In genomic region chr20:55881204-55881603, GRCh38 we compare ENCODE assay signal across 18 cellular contexts.
DNase-seq lines count a peak whose midpoint lies in the region; ATAC-seq, FAIRE-seq and TF ChIP-seq lines count a peak whose summit lies in the region.
"Had no signal": no experiment of that assay in that cellular context is flagged by ENCODE, and none has a peak within 500 bp of the region (broad histone marks: within the 10 kb centered on the region; RNA-seq: fewer than 3 reads in every experiment).

No MANE protein-coding gene starts in this region.

- no peaks in the 10 kb centered on the region for H3K27me3 ChIP-seq in HUES48 (ENCODE audit: control insufficient read depth, insufficient read depth, low read length)
- no peaks in the 10 kb centered on the region for H3K27me3 ChIP-seq in H9 (ENCODE audit: insufficient read depth, low read length)

- H4K5ac ChIP-seq in H9 (ENCODE audit: insufficient read length, low read depth, low read length), result no peak overlapping the region

- no peak overlapping the region for H2BK12ac ChIP-seq in H9 (ENCODE audit: insufficient read length, low read depth, low read length)

- no peak overlapping the region for H2AK5ac ChIP-seq in H9 (ENCODE audit: insufficient read length, low read length)

- no peak overlapping the region for H4K8ac ChIP-seq in H9 (replicated peaks; ENCODE audit: insufficient read length, low read depth, low read length)

- H3K4me2 ChIP-seq in H9 (ENCODE audit: insufficient read depth, insufficient read length, low read length), result no peak overlapping the region
- H3K4me2 ChIP-seq: A549 had no signal

- H3K14ac ChIP-seq in H9 (ENCODE audit: insufficient read depth, low read length), result no peak overlapping the region

- peaks cover 5% of the 10 kb centered on the region; the same call in 1 of the 2 replicates for H3K27me3 Mint-ChIP-seq in H9 (ENCODE audit: low read depth)
- H3K27me3 Mint-ChIP-seq: CD4-positive, alpha-beta T cell had no signal

- H3K79me1 ChIP-seq in H9 (ENCODE audit: insufficient read depth, low read depth, low read length, poor library complexity, severe bottlenecking), result no peaks in the 10 kb centered on the region

- no peak for FAIRE-seq in kidney (lab: Jason Lieb, UNC)
- FAIRE-seq: A549, D721Med, G401.6, GM12891, GM19239 had no signal

- H3K4me3 ChIP-seq in HUES48 (ENCODE audit: low read depth, low read length), result peak overlapping the region; percentile 21; the same call in 1 of the 2 replicates
- peak overlapping the region in 1 of 2 donors; percentile 4 for H3K4me3 ChIP-seq in kidney (ENCODE audit: low read length in 2 of 2)
- H3K4me3 ChIP-seq: A549, GM23248 had no signal

- TF ChIP-seq CTCF in kidney (IDR thresholded peaks at IDR 0.05; ENCODE audit: borderline replicate concordance, extremely low read depth, insufficient read depth) (no peak), H9 (conservative IDR thresholded peaks at IDR 0.05) (no peak)

- ATAC-seq in left lobe of liver (peak; percentile 52), GM21360 (IDR thresholded peaks at IDR 0.05; ENCODE audit: unreplicated experiment) (no peak)
- ATAC-seq: A549 had no signal

- intact Hi-C loops in kidney (cut with DNase I), result no loop called here

- peaks cover 82 to 86% of the 10 kb centered on the region in 2 experiments for H3K9me3 Mint-ChIP-seq in H9

- no peaks in the 10 kb centered on the region for H3K23me2 ChIP-seq in H9 (ENCODE audit: insufficient read length, low read depth, low read length, poor library complexity, severe bottlenecking)

- no peak overlapping the region for H3K4ac ChIP-seq in H9 (ENCODE audit: low read depth, low read length)

- no peaks in the 10 kb centered on the region for H4K20me1 ChIP-seq in H9 (ENCODE audit: control insufficient read depth, insufficient read depth, insufficient read length)

- H3K9me3 ChIP-seq in HUES48 (ENCODE audit: control insufficient read depth, insufficient read depth, low read length), result peaks cover 86% of the 10 kb centered on the region
- no peaks in the 10 kb centered on the region for H3K9me3 ChIP-seq in kidney (ENCODE audit: control insufficient read depth in 1 of 2, low read length in 2 of 2)
- H3K9me3 ChIP-seq in H9 (ENCODE audit: control insufficient read depth, low read depth, low read length), result peaks cover 56% of the 10 kb centered on the region
- H3K9me3 ChIP-seq: A549, Caco-2 had no signal

- no peak overlapping the region for H3K56ac ChIP-seq in H9 (ENCODE audit: insufficient read length, low read depth, low read length)

- no peaks in the 10 kb centered on the region for H3K4me1 ChIP-seq in HUES48 (ENCODE audit: control insufficient read depth, insufficient read depth, low read length)
- peaks cover 6 to 16% of the 10 kb centered on the region in 2 donors for H3K4me1 ChIP-seq in kidney (ENCODE audit: control insufficient read depth in 1 of 2, insufficient read depth in 1 of 2, low read depth in 1 of 2, low read length in 2 of 2)
- no peaks in the 10 kb centered on the region for H3K4me1 ChIP-seq in H9 (ENCODE audit: insufficient read depth, low read length)
- H3K4me1 ChIP-seq: A549, Caco-2 had no signal

- H2BK5ac ChIP-seq in H9 (ENCODE audit: insufficient read length, low read length), result no peak overlapping the region

- no peak overlapping the region for H2BK15ac ChIP-seq in H9 (ENCODE audit: low read depth, low read length)

- no peaks in the 10 kb centered on the region for H3K79me2 ChIP-seq in H9 (ENCODE audit: insufficient read depth, low read length)

- no peak for DNase-seq in kidney
- peak; percentile 63 for DNase-seq in left lobe of liver (ENCODE audit: low spot score)
- peak; percentile 6 for DNase-seq in renal cortical epithelial cell (ENCODE audit: low read depth)
- DNase-seq in H9, result no peak
- no peak for DNase-seq in stimulated activated CD8-positive, alpha-beta memory T cell treated with anti-CD3 and anti-CD28 coated beads, Interleukin-4, amount 100 ng/mL, for 48 hours
- DNase-seq: AML-193; Caco-2; CD4-positive, alpha-beta T cell; GM23248; HCEC 1CT had no signal

- H3T11ph ChIP-seq in H9 (ENCODE audit: low read length), result no peak overlapping the region

- no peak overlapping the region for H3K4me3 Mint-ChIP-seq in H9
- H3K4me3 Mint-ChIP-seq: CD4-positive, alpha-beta T cell had no signal

- H2BK20ac ChIP-seq in H9 (ENCODE audit: low read depth, low read length, poor library complexity, severe bottlenecking), result no peak overlapping the region

- H3K36me3 Mint-ChIP-seq in H9 (ENCODE audit: insufficient read depth in 1 of 3, low read depth in 3 of 3), result peaks cover 4 to 32% (median 10%) of the 10 kb centered on the region in 3 experiments; a peak in 6 of 7 replicates

- no peak overlapping the region for H3K23ac ChIP-seq in H9 (ENCODE audit: insufficient read length, low read depth, low read length)

- no peaks in the 10 kb centered on the region for H3K4me1 Mint-ChIP-seq in H9

- no peak overlapping the region for H2AFZ ChIP-seq in H9 (ENCODE audit: low read length)
- H2AFZ ChIP-seq: GM23248 had no signal

- no peaks in the 10 kb centered on the region for H3K36me3 ChIP-seq in HUES48 (ENCODE audit: control insufficient read depth, insufficient read depth, low read length)
- H3K36me3 ChIP-seq in kidney (ENCODE audit: control insufficient read depth in 1 of 2, insufficient read depth in 2 of 2, low read length in 2 of 2), result no peaks in the 10 kb centered on the region

- H3K9ac ChIP-seq in HUES48 (ENCODE audit: low read depth, low read length) (no peak overlapping the region), kidney (ENCODE audit: low read length in 2 of 2) (no peak overlapping the region), H9 (ENCODE audit: extremely low read depth, insufficient read length, low read length) (no peak overlapping the region)
- H3K9ac ChIP-seq: GM23248 had no signal

- H3K18ac ChIP-seq in H9 (ENCODE audit: insufficient read length, low read depth, low read length), result no peak overlapping the region

- no peak overlapping the region for H4K91ac ChIP-seq in H9 (ENCODE audit: insufficient read length, low read depth, low read length)

- no CpG with 5 or more reads among the region's 4 CpGs for WGBS in H9 (ENCODE audit: extremely low coverage, insufficient read length, low lambda C conversion rate)

- no peak overlapping the region for H2BK120ac ChIP-seq in H9 (ENCODE audit: low read depth, low read length, poor library complexity, severe bottlenecking)

- H3K27ac Mint-ChIP-seq in H9, result no peak overlapping the region
- H3K27ac Mint-ChIP-seq: CD4-positive, alpha-beta T cell had no signal

- H3K27ac ChIP-seq in HUES48 (ENCODE audit: low read depth, low read length), result no peak overlapping the region
- peak overlapping the region; percentile 25 to 60 for H3K27ac ChIP-seq in kidney (ENCODE audit: low read depth in 2 of 2, low read length in 2 of 2)
- no peak overlapping the region for H3K27ac ChIP-seq in H9 (ENCODE audit: insufficient read length, low read depth, low read length)
- H3K27ac ChIP-seq: A549, C4-2B, GM23248 had no signal

Comparison
In these comparisons a context has a peak if more than half of its experiments do, and no peak if none do; other contexts are left out.
1. H3K27ac ChIP-seq: peak in kidney (2 of 2); none in HUES48 (single experiment) and H9 (single experiment).
2. DNase-seq: peak in left lobe of liver (single experiment) and renal cortical epithelial cell (single experiment); none in kidney (single experiment), H9 (single experiment) and stimulated activated CD8-positive, alpha-beta memory T cell treated with anti-CD3 and anti-CD28 coated beads, Interleukin-4, amount 100 ng/mL, for 48 hours (single experiment).